9 cellular contexts compared by ENCODE assay signal in genomic region chr7:7696458-7697119, GRCh38.
A peak's percentile ranks its signal among the peaks of the same experiment; 100 is the strongest.
DNase-seq lines count a peak whose midpoint lies in the region; ATAC-seq and TF ChIP-seq lines count a peak whose summit lies in the region.
"Had no signal": no experiment of that assay in that cellular context is flagged by ENCODE, and none has a peak within 500 bp of the region (broad histone marks: within the 10 kb centered on the region; RNA-seq: fewer than 3 reads in every experiment).

No MANE protein-coding gene starts in this region.

- no peaks in the 10 kb centered on the region for H3K27me3 ChIP-seq in rectal smooth muscle tissue (ENCODE audit: control insufficient read depth, insufficient read depth, low read length)

- no peak for ATAC-seq in GM19351 (IDR thresholded peaks at IDR 0.05; ENCODE audit: unreplicated experiment)

- H3K36me3 ChIP-seq in rectal smooth muscle tissue (ENCODE audit: control insufficient read depth, insufficient read depth, low read length): no peaks in the 10 kb centered on the region

- peak overlapping the region; percentile 43 for H3K27ac ChIP-seq in rectal smooth muscle tissue (ENCODE audit: low read depth, low read length)

- TF ChIP-seq POLR2A in erythroblast (IDR thresholded peaks at IDR 0.05; ENCODE audit: low read length): no peak

- no peak overlapping the region for H3K9ac ChIP-seq in rectal smooth muscle tissue (ENCODE audit: low read length)

- H3K4me3 ChIP-seq in rectal smooth muscle tissue (ENCODE audit: low read length): no peak overlapping the region

- peaks cover 12% of the 10 kb centered on the region for H3K4me1 ChIP-seq in rectal smooth muscle tissue (ENCODE audit: control insufficient read depth, insufficient read depth, low read length)

- DNase-seq in GM03348 (ENCODE audit: low spot score): peak; percentile 38
- DNase-seq in NOMO-1 (lab: John Stamatoyannopoulos, UW; ENCODE audit: unreplicated experiment in 2 of 2): peak; percentile 8 to 48
- peak; percentile 59 for DNase-seq in fibroblast of peridontal ligament (ENCODE audit: extremely low read depth)
- no peak for DNase-seq in activated T-cell treated with anti-CD3 and anti-CD28 coated beads for 4 hours
- no peak for DNase-seq in erythroblast (lab: John Stamatoyannopoulos, UW)
- DNase-seq in midbrain (lab: John Stamatoyannopoulos, UW): no peak
- DNase-seq: activated T-cell treated with anti-CD3 and anti-CD28 coated beads, Interleukin-2, amount 50 U/mL, for 1 hour had no signal

Comparison
In these comparisons a context has a peak if more than half of its experiments do, and no peak if none do; other contexts are left out.
1. DNase-seq: peak in GM03348 (single experiment), NOMO-1 (2 of 2) and fibroblast of peridontal ligament (single experiment); none in activated T-cell treated with anti-CD3 and anti-CD28 coated beads for 4 hours (single experiment), erythroblast (0 of 2) and midbrain (single experiment).